In genomic region chr1:226964068-226964425, GRCh38 we compare ENCODE assay signal across 17 cellular contexts. TPM values are rescaled to one million over a fixed set of nuclear protein-coding genes. Genes with fewer than 3 reads are reported as not detected.
A peak's percentile ranks its signal among the peaks of the same experiment; 100 is the strongest.
DNase-seq lines count a peak whose midpoint lies in the region; ATAC-seq and TF ChIP-seq lines count a peak whose summit lies in the region.
"Had no signal": no experiment of that assay in that cellular context is flagged by ENCODE, and none has a peak within 500 bp of the region (broad histone marks: within the 10 kb centered on the region; RNA-seq: fewer than 3 reads in every experiment).

No MANE protein-coding gene starts in this region.

- H3K9ac ChIP-seq in neural progenitor cell: no peak overlapping the region

- no peaks in the 10 kb centered on the region for H3K9me3 ChIP-seq in CD4-positive, CD25-positive, alpha-beta regulatory T cell (ENCODE audit: control insufficient read depth in 2 of 2, low read length in 2 of 2)
- H3K9me3 ChIP-seq in neural progenitor cell (ENCODE audit: low read depth): no peaks in the 10 kb centered on the region
- H3K9me3 ChIP-seq: uterus had no signal

- no peaks in the 10 kb centered on the region for H3K79me2 ChIP-seq in neural progenitor cell (ENCODE audit: low read depth)

- peaks cover 30% of the 10 kb centered on the region for H3K36me3 Mint-ChIP-seq in CD4-positive, CD25-positive, alpha-beta regulatory T cell
- H3K36me3 Mint-ChIP-seq in endothelial cell (ENCODE audit: low read depth, unreplicated experiment) (peaks cover 7% of the 10 kb centered on the region), neural progenitor cell (no peaks in the 10 kb centered on the region)

- H3K4me3 Mint-ChIP-seq in CD4-positive, CD25-positive, alpha-beta regulatory T cell: peak overlapping the region in 1 of 4 donors; percentile 22
- peak overlapping the region; percentile 65 for H3K4me3 Mint-ChIP-seq in endothelial cell (ENCODE audit: unreplicated experiment)
- no peak overlapping the region for H3K4me3 Mint-ChIP-seq in neural progenitor cell
- H3K4me3 Mint-ChIP-seq: activated CD4-positive, alpha-beta memory T cell treated with anti-CD3 and anti-CD28 coated beads, Interleukin-2, amount 10 ng/mL, durations not matched to agents 7 days and 5 days; nephron had no signal

- peaks cover under 1% of the 10 kb centered on the region for H3K4me1 ChIP-seq in CD4-positive, CD25-positive, alpha-beta regulatory T cell (ENCODE audit: control insufficient read depth, insufficient read depth, low read length, poor library complexity, severe bottlenecking)
- H3K4me1 ChIP-seq in neural progenitor cell: no peaks in the 10 kb centered on the region
- H3K4me1 ChIP-seq: uterus had no signal

- no peaks in the 10 kb centered on the region for H3K27me3 Mint-ChIP-seq in CD4-positive, CD25-positive, alpha-beta regulatory T cell
- peaks cover 2% of the 10 kb centered on the region for H3K27me3 Mint-ChIP-seq in endothelial cell (ENCODE audit: unreplicated experiment)
- peaks cover 3% of the 10 kb centered on the region for H3K27me3 Mint-ChIP-seq in neural progenitor cell (ENCODE audit: insufficient read depth, low read depth)
- H3K27me3 Mint-ChIP-seq: activated CD4-positive, alpha-beta memory T cell treated with anti-CD3 and anti-CD28 coated beads, Interleukin-2, amount 10 ng/mL, durations not matched to agents 7 days and 5 days had no signal

- no peaks in the 10 kb centered on the region for H3F3A ChIP-seq in neural progenitor cell (ENCODE audit: low read depth)

- H3K9me3 Mint-ChIP-seq in CD4-positive, CD25-positive, alpha-beta regulatory T cell: peaks cover 0 to 2% (median 0%) of the 10 kb centered on the region in 7 donors
- H3K9me3 Mint-ChIP-seq in endothelial cell (ENCODE audit: unreplicated experiment): no peaks in the 10 kb centered on the region
- peaks cover 4% of the 10 kb centered on the region for H3K9me3 Mint-ChIP-seq in neural progenitor cell
- H3K9me3 Mint-ChIP-seq: nephron had no signal

- ATAC-seq in CD4-positive, CD25-positive, alpha-beta regulatory T cell (ENCODE audit: low read depth in 2 of 2): no peak
- ATAC-seq: sciatic nerve had no signal

- H3K27ac Mint-ChIP-seq in CD4-positive, CD25-positive, alpha-beta regulatory T cell: peak overlapping the region in 2 of 3 donors; percentile 15 to 60
- H3K27ac Mint-ChIP-seq in endothelial cell (ENCODE audit: unreplicated experiment) (peak overlapping the region; percentile 64), neural progenitor cell (peak overlapping the region; percentile 74)
- H3K27ac Mint-ChIP-seq: activated CD4-positive, alpha-beta memory T cell treated with anti-CD3 and anti-CD28 coated beads, Interleukin-2, amount 10 ng/mL, durations not matched to agents 7 days and 5 days; nephron had no signal

- peak in 1 of 3 donors; percentile 29 for DNase-seq in CD4-positive, CD25-positive, alpha-beta regulatory T cell
- peak; percentile 28 for DNase-seq in NOMO-1 treated with dmso at 0.1 percent for 144 hours (lab: John Stamatoyannopoulos, UW; ENCODE audit: unreplicated experiment)
- no peak for DNase-seq in endothelial cell (ENCODE audit: low spot score)
- no peak for DNase-seq in neural progenitor cell (ENCODE audit: low spot score)
- no peak for DNase-seq in NCI-H524 treated with DMSO at 0.1 percent for 48 hours (lab: John Stamatoyannopoulos, UW)
- no peak for DNase-seq in retina
- DNase-seq in stimulated activated CD4-positive, alpha-beta T cell treated with anti-CD3 and anti-CD28 coated beads, Interleukin-15, amount 100 ng/mL, for 24 hours: no peak
- DNase-seq in activated CD8-positive, alpha-beta memory T cell treated with anti-CD3 and anti-CD28 coated beads, Interleukin-2, amount 50 U/mL, for 4 hours: no peak
- DNase-seq: activated CD4-positive, alpha-beta memory T cell treated with anti-CD3 and anti-CD28 coated beads, Interleukin-2, amount 10 ng/mL, durations not matched to agents 7 days and 5 days; activated effector memory CD4-positive, alpha-beta T cell treated with Interleukin-2 at 50 U/mL for 16 hours; NCI-H187; NCI-H69; stimulated activated naive CD4-positive, alpha-beta T cell treated with Interleukin-2 at 50 U/mL for 16 hours; T-helper 9 cell; uterus had no signal

- H3K4me3 ChIP-seq in CD4-positive, CD25-positive, alpha-beta regulatory T cell (ENCODE audit: low read depth, low read length): no peak overlapping the region
- no peak overlapping the region for H3K4me3 ChIP-seq in neural progenitor cell
- H3K4me3 ChIP-seq: uterus had no signal

- no peaks in the 10 kb centered on the region for H3K27me3 ChIP-seq in CD4-positive, CD25-positive, alpha-beta regulatory T cell (ENCODE audit: control insufficient read depth, insufficient read depth, low read length)
- H3K27me3 ChIP-seq in neural progenitor cell: no peaks in the 10 kb centered on the region
- H3K27me3 ChIP-seq: uterus had no signal

- no peak for TF ChIP-seq CTCF in endothelial cell (IDR thresholded peaks at IDR 0.05; ENCODE audit: unreplicated experiment)
- TF ChIP-seq CTCF in neural progenitor cell (IDR thresholded peaks at IDR 0.05): no peak

- no peak overlapping the region for H2AFZ ChIP-seq in neural progenitor cell (replicated peaks)

- H3K4me2 ChIP-seq in neural progenitor cell: no peak overlapping the region

- H3K27ac ChIP-seq in CD4-positive, CD25-positive, alpha-beta regulatory T cell (ENCODE audit: insufficient read depth, low read length, poor library complexity, severe bottlenecking): no peak overlapping the region
- no peak overlapping the region for H3K27ac ChIP-seq in neural progenitor cell
- H3K27ac ChIP-seq: uterus had no signal

- H3K36me3 ChIP-seq in CD4-positive, CD25-positive, alpha-beta regulatory T cell (ENCODE audit: control insufficient read depth, insufficient read depth, low read length): peaks cover 20% of the 10 kb centered on the region
- H3K36me3 ChIP-seq in neural progenitor cell: no peaks in the 10 kb centered on the region
- H3K36me3 ChIP-seq: uterus had no signal

- peaks cover 3% of the 10 kb centered on the region for H4K20me1 ChIP-seq in neural progenitor cell (ENCODE audit: low read depth)

- peaks cover 10 to 38% (median 17%) of the 10 kb centered on the region in 4 donors for H3K4me1 Mint-ChIP-seq in CD4-positive, CD25-positive, alpha-beta regulatory T cell
- H3K4me1 Mint-ChIP-seq in endothelial cell (ENCODE audit: unreplicated experiment) (peaks cover 2% of the 10 kb centered on the region), neural progenitor cell (no peaks in the 10 kb centered on the region)
- H3K4me1 Mint-ChIP-seq: nephron had no signal

RNA-seq across cellular contexts. Expression of gene COQ8A, which starts 24.0 kb away (rescaled TPM):
- 44.1 TPM for total RNA-seq in CD4-positive, CD25-positive, alpha-beta regulatory T cell
- polyA plus RNA-seq in CD4-positive, CD25-positive, alpha-beta regulatory T cell: 10 to 100 TPM; 53.1 to 60.1 (median 56.4) TPM
- total RNA-seq in endothelial cell (ENCODE audit: unreplicated experiment): 22.7 TPM
- 13.8 and 18.8 TPM in 2 replicates for total RNA-seq in neural progenitor cell (ENCODE audit: low replicate concordance)
